16 cellular contexts compared by ENCODE assay signal in the genomic region with DNA sequence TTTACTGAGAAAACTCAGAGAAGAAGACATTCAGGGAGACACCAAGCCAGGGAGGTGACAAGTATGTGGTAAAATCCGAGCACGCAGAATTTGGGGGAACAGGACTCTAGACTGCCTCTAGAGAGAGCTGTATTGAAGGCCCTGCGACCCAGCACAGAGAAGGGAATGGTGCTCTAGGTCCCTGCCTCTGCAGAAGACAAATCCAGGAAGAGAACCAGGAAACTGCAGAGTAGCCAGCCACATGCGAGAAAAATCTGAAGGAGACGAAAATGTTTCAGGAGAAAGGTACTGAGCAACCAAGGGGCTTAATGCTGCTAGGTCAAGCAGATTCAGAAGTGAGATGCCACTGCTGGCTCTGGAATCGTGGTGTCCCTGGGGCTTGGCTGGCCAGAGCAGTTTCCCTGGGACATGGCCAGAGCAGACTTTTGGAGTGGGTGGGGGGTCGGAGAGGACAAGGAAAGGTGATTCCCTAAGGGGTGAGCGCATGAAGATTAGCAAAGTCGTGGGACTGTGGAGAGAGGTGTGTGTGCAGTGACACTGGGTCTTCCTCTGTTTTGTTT.
A peak's percentile ranks its signal among the peaks of the same experiment; 100 is the strongest.
DNase-seq lines count a peak whose midpoint lies in the region; ATAC-seq and TF ChIP-seq lines count a peak whose summit lies in the region.
"Had no signal": no experiment of that assay in that cellular context is flagged by ENCODE, and none has a peak within 500 bp of the region (broad histone marks: within the 10 kb centered on the region; RNA-seq: fewer than 3 reads in every experiment).

No MANE protein-coding gene starts in this region.

- ATAC-seq in activated CD8-positive, alpha-beta memory T cell treated with anti-CD3 and anti-CD28 coated beads, Interleukin-2, amount 10 ng/mL, durations not matched to agents 7 days and 5 days: no peak
- ATAC-seq in Panc1: no peak
- ATAC-seq: HCT116 had no signal

- H3K27ac Mint-ChIP-seq in activated CD8-positive, alpha-beta memory T cell treated with anti-CD3 and anti-CD28 coated beads, Interleukin-2, amount 10 ng/mL, durations not matched to agents 7 days and 5 days: peak overlapping the region; percentile 67
- H3K27ac Mint-ChIP-seq in dendritic cell treated with granulocyte-macrophage colony-stimulating factor and Interleukin-4, amounts not matched to agents 40 ng/mL and 50 ng/mL, for 4 days: peak overlapping the region; percentile 62

- H3K4me1 ChIP-seq in Panc1 (ENCODE audit: control insufficient read depth, insufficient read depth, low read length): peaks cover 14% of the 10 kb centered on the region
- H3K4me1 ChIP-seq in trophoblast cell (ENCODE audit: control insufficient read depth in 1 of 2, insufficient read depth in 2 of 2, low read length in 2 of 2): peaks cover 12 to 13% of the 10 kb centered on the region in 2 experiments
- peaks cover 0 to 18% (median 12%) of the 10 kb centered on the region in 4 donors for H3K4me1 ChIP-seq in stomach

- in situ Hi-C loops in Panc1 (cut with HindIII; ENCODE audit: low pct_unique_long_range_greater_than_20kb, low sequenced_read_pairs): no loop called here

- H2BK5ac ChIP-seq in trophoblast cell (ENCODE audit: low read depth, low read length, poor library complexity): peak overlapping the region; percentile 4

- no peak for TF ChIP-seq EP300 in stomach (IDR thresholded peaks at IDR 0.05)

- H3K36me3 ChIP-seq in Panc1 (ENCODE audit: control insufficient read depth, insufficient read depth, low read length) (no peaks in the 10 kb centered on the region), trophoblast cell (ENCODE audit: control insufficient read depth in 1 of 2, insufficient read depth in 2 of 2, low read length in 2 of 2) (peaks cover 0 to 2% of the 10 kb centered on the region in 2 experiments), stomach (no peaks in the 10 kb centered on the region)
- H3K36me3 ChIP-seq: left ventricle myocardium inferior, neutrophil, sigmoid colon had no signal

- no peak overlapping the region for H3K4ac ChIP-seq in trophoblast cell (ENCODE audit: low read depth, low read length)

- no peak overlapping the region for H4K12ac ChIP-seq in trophoblast cell (ENCODE audit: low read depth, low read length)

- CTCF ChIA-PET in activated CD8-positive, alpha-beta memory T cell treated with anti-CD3 and anti-CD28 coated beads, Interleukin-2, amount 10 ng/mL, durations not matched to agents 7 days and 5 days (lab: Charles Lee): no interaction called here
- CTCF ChIA-PET in Panc1 (lab: Charles Lee): no interaction called here

- H2AK5ac ChIP-seq in trophoblast cell (ENCODE audit: low read length): peak overlapping the region; percentile 83

- H3K4me3 Mint-ChIP-seq in activated CD8-positive, alpha-beta memory T cell treated with anti-CD3 and anti-CD28 coated beads, Interleukin-2, amount 10 ng/mL, durations not matched to agents 7 days and 5 days: peak overlapping the region; percentile 43
- no peak overlapping the region for H3K4me3 Mint-ChIP-seq in dendritic cell treated with granulocyte-macrophage colony-stimulating factor and Interleukin-4, amounts not matched to agents 40 ng/mL and 50 ng/mL, for 4 days

- H3K27me3 Mint-ChIP-seq in activated CD8-positive, alpha-beta memory T cell treated with anti-CD3 and anti-CD28 coated beads, Interleukin-2, amount 10 ng/mL, durations not matched to agents 7 days and 5 days: no peaks in the 10 kb centered on the region
- H3K27me3 Mint-ChIP-seq in dendritic cell treated with granulocyte-macrophage colony-stimulating factor and Interleukin-4, amounts not matched to agents 40 ng/mL and 50 ng/mL, for 4 days: peaks cover 5% of the 10 kb centered on the region

- intact Hi-C loops in Panc1 (cut with micrococcal nuclease; ENCODE audit: unreplicated experiment) (no loop called here), stomach (cut with DNase I; ENCODE audit: low total_unique reads) (no loop called here)
- intact Hi-C loops in dendritic cell treated with granulocyte-macrophage colony-stimulating factor and Interleukin-4, amounts not matched to agents 40 ng/mL and 50 ng/mL, for 4 days (cut with micrococcal nuclease): no loop called here

- no peak overlapping the region for H3K23ac ChIP-seq in trophoblast cell (ENCODE audit: low read length)

- H3K36me3 Mint-ChIP-seq in activated CD8-positive, alpha-beta memory T cell treated with anti-CD3 and anti-CD28 coated beads, Interleukin-2, amount 10 ng/mL, durations not matched to agents 7 days and 5 days: peaks cover 25% of the 10 kb centered on the region
- no peaks in the 10 kb centered on the region for H3K36me3 Mint-ChIP-seq in dendritic cell treated with granulocyte-macrophage colony-stimulating factor and Interleukin-4, amounts not matched to agents 40 ng/mL and 50 ng/mL, for 4 days (ENCODE audit: low read depth)

- H2BK12ac ChIP-seq in trophoblast cell (ENCODE audit: low read length): peak overlapping the region; percentile 72

- TF ChIP-seq POLR2A in stomach (IDR thresholded peaks at IDR 0.05): no peak

- no peak overlapping the region for H3K4me2 ChIP-seq in trophoblast cell (ENCODE audit: low read length)

- peak overlapping the region; percentile 13 for H2AFZ ChIP-seq in trophoblast cell (ENCODE audit: insufficient read depth, low read length, poor library complexity)

- peak overlapping the region; percentile 37 for H3K18ac ChIP-seq in trophoblast cell (ENCODE audit: low read length)

- POLR2A ChIA-PET in Panc1 (lab: Charles Lee): no interaction called here

- no peaks in the 10 kb centered on the region for H3K27me3 ChIP-seq in Panc1 (ENCODE audit: control insufficient read depth, insufficient read depth, low read length)
- H3K27me3 ChIP-seq in trophoblast cell (ENCODE audit: insufficient read depth, low read length): no peaks in the 10 kb centered on the region
- H3K27me3 ChIP-seq in stomach: no peaks in the 10 kb centered on the region
- H3K27me3 ChIP-seq: neutrophil, sigmoid colon had no signal

- peak overlapping the region; percentile 35 for H4K8ac ChIP-seq in trophoblast cell (ENCODE audit: low read depth, low read length)

- peaks cover 61% of the 10 kb centered on the region for H3K4me1 Mint-ChIP-seq in activated CD8-positive, alpha-beta memory T cell treated with anti-CD3 and anti-CD28 coated beads, Interleukin-2, amount 10 ng/mL, durations not matched to agents 7 days and 5 days
- H3K4me1 Mint-ChIP-seq in dendritic cell treated with granulocyte-macrophage colony-stimulating factor and Interleukin-4, amounts not matched to agents 40 ng/mL and 50 ng/mL, for 4 days (ENCODE audit: low read depth): peaks cover 30% of the 10 kb centered on the region

- H3K4me3 ChIP-seq in Panc1 (ENCODE audit: low read depth in 2 of 2, low read length in 2 of 2) (no peak overlapping the region), trophoblast cell (ENCODE audit: low read depth, low read length) (no peak overlapping the region), stomach (no peak overlapping the region)
- H3K4me3 ChIP-seq: left ventricle myocardium inferior, sigmoid colon had no signal

- BruUV-seq in Panc1 (replicated peaks; lab: Mats Ljungman, UMichigan): no TSS peak

- H3K9me3 ChIP-seq in Panc1 (ENCODE audit: control insufficient read depth, insufficient read depth, low read depth, low read length) (no peaks in the 10 kb centered on the region; the same call in 1 of the 2 replicates), trophoblast cell (ENCODE audit: insufficient read depth, low read depth, low read length) (no peaks in the 10 kb centered on the region), stomach (no peaks in the 10 kb centered on the region)
- H3K9me3 ChIP-seq: neutrophil had no signal

- peak overlapping the region; percentile 98 for H3K27ac ChIP-seq in Panc1 (ENCODE audit: low read length)
- H3K27ac ChIP-seq in trophoblast cell (ENCODE audit: low read depth, low read length): no peak overlapping the region
- H3K27ac ChIP-seq in stomach: no peak overlapping the region
- H3K27ac ChIP-seq: left ventricle myocardium inferior, neutrophil, sigmoid colon had no signal

- peaks cover 10% of the 10 kb centered on the region for H3K79me1 ChIP-seq in trophoblast cell (ENCODE audit: low read length)

- H3K9ac ChIP-seq in trophoblast cell (ENCODE audit: low read length): no peak overlapping the region

- no peak for DNase-seq in activated CD8-positive, alpha-beta memory T cell treated with anti-CD3 and anti-CD28 coated beads, Interleukin-2, amount 10 ng/mL, durations not matched to agents 7 days and 5 days
- DNase-seq in activated CD8-positive, alpha-beta memory T cell treated with anti-CD3 and anti-CD28 coated beads, Interleukin-2, amount 50 U/mL, for 4 hours: no peak
- DNase-seq in Panc1 (ENCODE audit: low read depth, low spot score) (no peak), trophoblast cell (no peak), GDM1 (lab: John Stamatoyannopoulos, UW) (no peak), stomach (no peak), NCI-H1105 (lab: John Stamatoyannopoulos, UW) (no peak)
- DNase-seq: hypothalamus; KG1; left ventricle myocardium inferior; NCI-H146; sigmoid colon; stimulated activated naive CD8-positive, alpha-beta T cell treated with anti-CD3 and anti-CD28 coated beads, Interleukin-15, Interleukin-2, amounts not matched to agents 100 U/mL and 50 U/mL, for 24 hours had no signal

- TF ChIP-seq CTCF in Panc1 (IDR thresholded peaks at IDR 0.05) (no peak), stomach (IDR thresholded peaks at IDR 0.05) (no peak)

- peak overlapping the region; percentile 63 for H4K91ac ChIP-seq in trophoblast cell (ENCODE audit: low read depth, low read length)

- H3K9me3 Mint-ChIP-seq in activated CD8-positive, alpha-beta memory T cell treated with anti-CD3 and anti-CD28 coated beads, Interleukin-2, amount 10 ng/mL, durations not matched to agents 7 days and 5 days (ENCODE audit: low read depth): peaks cover 5% of the 10 kb centered on the region
- no peaks in the 10 kb centered on the region for H3K9me3 Mint-ChIP-seq in dendritic cell treated with granulocyte-macrophage colony-stimulating factor and Interleukin-4, amounts not matched to agents 40 ng/mL and 50 ng/mL, for 4 days

- no peaks in the 10 kb centered on the region for H3K79me2 ChIP-seq in trophoblast cell (ENCODE audit: control insufficient read depth, insufficient read depth, low read length, poor library complexity)

- H3K14ac ChIP-seq in trophoblast cell (ENCODE audit: low read length): peak overlapping the region; percentile 30

- no CpG with 5 or more reads among the region's 9 CpGs for WGBS in trophoblast cell (ENCODE audit: extremely low coverage, insufficient coverage, insufficient read length)
- WGBS in stomach, 5 donors: 82 to 92% (median 86%) methylated on average over 9 of the region's 9 CpGs

- peak overlapping the region; percentile 18 for H2BK120ac ChIP-seq in trophoblast cell (ENCODE audit: insufficient read depth, low read length, poor library complexity)
